In the genomic region with DNA sequence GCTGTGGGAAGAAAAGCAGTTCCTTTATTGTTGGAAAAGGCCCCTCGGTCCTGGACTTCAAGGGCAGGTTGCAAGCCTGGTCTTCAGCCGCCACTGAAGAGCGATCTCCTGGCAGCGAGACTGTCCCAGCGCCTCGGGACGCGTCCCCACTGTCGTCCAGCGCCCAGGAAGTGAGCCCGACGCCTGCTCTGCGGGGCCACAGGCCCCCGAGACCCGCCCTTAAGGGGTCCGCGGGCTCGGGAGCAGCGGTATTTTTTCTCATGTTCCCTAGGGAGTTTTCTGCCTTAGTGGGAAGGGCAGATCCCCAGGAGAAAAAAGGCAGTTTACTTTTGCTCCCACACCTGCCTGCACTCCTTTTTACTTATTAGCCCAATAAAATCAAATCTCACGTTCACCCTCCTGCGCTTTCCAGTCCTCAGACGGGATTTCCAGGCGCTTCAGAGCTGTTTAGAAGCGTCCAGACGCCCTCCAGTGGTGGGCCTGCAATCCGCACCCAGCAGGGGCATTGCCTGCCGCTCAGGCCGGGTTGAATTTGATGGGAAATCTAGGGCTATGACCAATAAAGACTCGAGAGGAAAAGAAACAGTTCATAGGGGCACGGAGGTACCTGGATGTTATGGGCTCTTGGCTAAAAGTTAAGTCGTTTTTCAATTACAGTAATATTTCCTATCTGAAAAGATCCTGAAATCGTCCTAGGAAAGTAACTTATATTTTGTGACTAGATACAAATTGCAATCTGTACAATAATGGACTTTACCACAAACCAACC, we compare ENCODE assay signal across 8 cellular contexts. TPM values are rescaled to one million over a fixed set of nuclear protein-coding genes. Genes with fewer than 3 reads are reported as not detected.
DNase-seq lines count a peak whose midpoint lies in the region; ATAC-seq, FAIRE-seq and TF ChIP-seq lines count a peak whose summit lies in the region.

No MANE protein-coding gene starts in this region.

- FAIRE-seq in islet of Langerhans (lab: Jason Lieb, UNC) = peak; percentile 70

- no peak overlapping the region for H3K27ac Mint-ChIP-seq in activated B cell treated with CpG ODN at 0.5 μM for 24 hours
- no peak overlapping the region for H3K27ac Mint-ChIP-seq in central memory CD8-positive, alpha-beta T cell (ENCODE audit: low read depth)

- no peaks in the 10 kb centered on the region for H3K36me3 Mint-ChIP-seq in activated B cell treated with CpG ODN at 0.5 μM for 24 hours (ENCODE audit: low read depth)
- peaks cover 4% of the 10 kb centered on the region for H3K36me3 Mint-ChIP-seq in central memory CD8-positive, alpha-beta T cell (ENCODE audit: insufficient read depth)

- peak; percentile 96 for TF ChIP-seq CTCF in AG04449 (IDR thresholded peaks at IDR 0.05; ENCODE audit: insufficient read depth, low read length, missing control alignments)
- TF ChIP-seq CTCF in activated B cell treated with CpG ODN at 0.5 μM for 24 hours (IDR thresholded peaks at IDR 0.05) = no peak

- POLR2A ChIA-PET in AG04449 (lab: Yijun Ruan, JAX) = no interaction called here
- POLR2A ChIA-PET in activated B cell treated with CpG ODN at 0.5 μM for 24 hours (lab: Charles Lee) = no interaction called here

- H3K9me3 Mint-ChIP-seq in activated B cell treated with CpG ODN at 0.5 μM for 24 hours = no peaks in the 10 kb centered on the region
- H3K9me3 Mint-ChIP-seq in central memory CD8-positive, alpha-beta T cell = no peaks in the 10 kb centered on the region

- intact Hi-C loops in activated B cell treated with CpG ODN at 0.5 μM for 24 hours (cut with micrococcal nuclease) = loop anchor here (10.0 kb wide), 1 partner anchor 671 kb away; no protein-coding TSS in a partner anchor

- H3K4me1 Mint-ChIP-seq in activated B cell treated with CpG ODN at 0.5 μM for 24 hours = peaks cover 34% of the 10 kb centered on the region
- peaks cover 35% of the 10 kb centered on the region for H3K4me1 Mint-ChIP-seq in central memory CD8-positive, alpha-beta T cell

- H3K27me3 Mint-ChIP-seq in activated B cell treated with CpG ODN at 0.5 μM for 24 hours = peaks cover 49% of the 10 kb centered on the region
- H3K27me3 Mint-ChIP-seq in central memory CD8-positive, alpha-beta T cell = peaks cover 86% of the 10 kb centered on the region

- peak overlapping the region; percentile 63 for H3K4me3 ChIP-seq in AG04449 (ENCODE audit: low read depth, low read length)

- DNase-seq in AG04449 (ENCODE audit: low read depth, low spot score) = peak; percentile 28
- peak; percentile 85 for DNase-seq in NCI-H2171 treated with DMSO at 0.1 percent for 48 hours (lab: John Stamatoyannopoulos, UW)
- DNase-seq in activated B cell treated with CpG ODN at 0.5 μM for 24 hours = no peak
- DNase-seq in central memory CD8-positive, alpha-beta T cell (ENCODE audit: low spot score in 2 of 2) = peak; percentile 50 to 52
- DNase-seq in stimulated activated CD4-positive, alpha-beta T cell treated with anti-CD3 and anti-CD28 coated beads, Interleukin-12 subunit alpha, Interleukin-12 subunit beta, amount 100 ng/mL, for 24 hours (ENCODE audit: low read depth in 2 of 2) = peak; percentile 45 to 82

- CTCF ChIA-PET in AG04449 (lab: Yijun Ruan, JAX) = interaction anchor here (0.6 to 1.8 kb wide), 9 partner anchors 8 to 796 kb away, joined by 3 to 10 read pairs (median 3); no protein-coding TSS in a partner anchor
- CTCF ChIA-PET in activated B cell treated with CpG ODN at 0.5 μM for 24 hours (lab: Charles Lee) = no interaction called here

- ATAC-seq in GM18867 (IDR thresholded peaks at IDR 0.05; ENCODE audit: unreplicated experiment) = peak; percentile 78
- ATAC-seq in HG03103 (IDR thresholded peaks at IDR 0.05; ENCODE audit: low read depth, unreplicated experiment) = peak; percentile 75
- peak; percentile 74 for ATAC-seq in activated B cell treated with CpG ODN at 0.5 μM for 24 hours (ENCODE audit: low read depth)
- peak; percentile 49 for ATAC-seq in central memory CD8-positive, alpha-beta T cell (replicated peaks; ENCODE audit: extremely low read depth, poor library complexity, severe bottlenecking)

- H3K4me3 Mint-ChIP-seq in activated B cell treated with CpG ODN at 0.5 μM for 24 hours = peak overlapping the region; percentile 80
- peak overlapping the region; percentile 72 for H3K4me3 Mint-ChIP-seq in central memory CD8-positive, alpha-beta T cell

RNA-seq across cellular contexts. Expression of gene EFNA5, which starts 2.8 kb away (rescaled TPM):
- not detected in 2 replicates for total RNA-seq in activated B cell treated with CpG ODN at 0.5 μM for 24 hours
